In genomic region chr18:8224576-8224975, GRCh38 we compare ENCODE assay signal across 18 cellular contexts.
"Had no signal": no experiment of that assay in that cellular context is flagged by ENCODE, and none has a peak within 500 bp of the region (broad histone marks: within the 10 kb centered on the region; RNA-seq: fewer than 3 reads in every experiment).

No MANE protein-coding gene starts in this region.

- H3K4me1 Mint-ChIP-seq: immature natural killer cell; naive thymus-derived CD8-positive, alpha-beta T cell had no signal

- H3K27me3 ChIP-seq: dorsolateral prefrontal cortex, esophagus muscularis mucosa, gastroesophageal sphincter, neutrophil, right atrium auricular region had no signal

- H3K9me3 ChIP-seq: neutrophil had no signal

- H3K27ac Mint-ChIP-seq: immature natural killer cell; naive thymus-derived CD8-positive, alpha-beta T cell; type B pancreatic cell had no signal

- DNase-seq: cortex of kidney; dorsolateral prefrontal cortex; effector CD8-positive, alpha-beta T cell; foreskin fibroblast; immature natural killer cell; kidney; mucosa of descending colon; naive thymus-derived CD8-positive, alpha-beta T cell; posterior cingulate gyrus; small intestine; stimulated activated CD4-positive, alpha-beta T cell treated with anti-CD3 and anti-CD28 coated beads, Interleukin-12 subunit alpha, Interleukin-12 subunit beta, amount 100 ng/mL, for 4 hours; stimulated activated naive CD4-positive, alpha-beta T cell treated with Interleukin-2 at 50 U/mL for 16 hours had no signal

- H3K27me3 Mint-ChIP-seq: naive thymus-derived CD8-positive, alpha-beta T cell; type B pancreatic cell had no signal

- H3K36me3 ChIP-seq: esophagus muscularis mucosa, gastroesophageal sphincter, neutrophil, right atrium auricular region had no signal

- H3K27ac ChIP-seq: dorsolateral prefrontal cortex, epithelial cell of prostate, esophagus muscularis mucosa, gastroesophageal sphincter, neutrophil, right atrium auricular region had no signal

- ATAC-seq: gastroesophageal sphincter; mucosa of descending colon; naive thymus-derived CD8-positive, alpha-beta T cell had no signal

- H3K36me3 Mint-ChIP-seq: naive thymus-derived CD8-positive, alpha-beta T cell; type B pancreatic cell had no signal

- H3K4me3 Mint-ChIP-seq: immature natural killer cell; naive thymus-derived CD8-positive, alpha-beta T cell; type B pancreatic cell had no signal

- H3K4me3 ChIP-seq: dorsolateral prefrontal cortex, esophagus muscularis mucosa, gastroesophageal sphincter, mucosa of descending colon, right atrium auricular region had no signal

- H3K4me1 ChIP-seq: esophagus muscularis mucosa, gastroesophageal sphincter, right atrium auricular region had no signal
